25 cellular contexts compared by ENCODE assay signal in the genomic region with DNA sequence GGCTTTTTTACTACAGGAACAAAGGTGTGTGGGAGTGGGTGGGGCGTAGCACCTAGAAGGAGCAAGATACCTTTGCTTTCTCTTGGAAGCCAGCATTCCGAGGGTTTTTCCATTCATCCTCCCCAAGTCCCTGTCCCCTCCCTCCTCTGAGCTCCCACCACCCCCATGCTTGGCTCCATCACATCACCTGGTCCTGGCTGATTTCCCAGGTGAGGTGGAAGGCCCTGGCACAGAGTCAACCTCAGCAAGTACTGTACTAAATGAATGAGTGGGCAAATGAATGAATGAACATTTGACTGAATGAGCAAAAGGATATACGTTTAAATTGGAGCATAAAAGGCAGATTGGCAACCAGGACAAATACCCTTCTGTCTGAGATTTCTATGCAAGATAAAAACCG. TPM values are rescaled to one million over a fixed set of nuclear protein-coding genes. Genes with fewer than 3 reads are reported as not detected.
"Had no signal": no experiment of that assay in that cellular context is flagged by ENCODE, and none has a peak within 500 bp of the region (broad histone marks: within the 10 kb centered on the region; RNA-seq: fewer than 3 reads in every experiment).

No MANE protein-coding gene starts in this region.

- H3K27me3 ChIP-seq: dorsolateral prefrontal cortex, right atrium auricular region, tibial artery had no signal

- DNase-seq: activated CD4-positive, alpha-beta T cell treated with anti-CD3 and anti-CD28 coated beads for 4 hours; activated CD4-positive, alpha-beta T cell treated with anti-CD3 and anti-CD28 coated beads, Interleukin-2, amount 50 U/mL, for 4 hours; activated naive CD4-positive, alpha-beta T cell treated with Interleukin-2 at 50 U/mL for 16 hours; activated T-cell treated with anti-CD3 and anti-CD28 coated beads for 4 hours; activated T-cell treated with anti-CD3 and anti-CD28 coated beads, Interleukin-2, amount 50 U/mL, for 72 hours; anterior cingulate cortex; cerebellar nuclear complex; dorsolateral prefrontal cortex; effector memory CD8-positive, alpha-beta T cell; foreskin fibroblast; head of caudate nucleus; hippocampal formation; left cardiac atrium; left ventricle myocardium superior; mucosa of descending colon; stimulated activated CD4-positive, alpha-beta T cell treated with anti-CD3 and anti-CD28 coated beads, Interleukin-1b, Interleukin-23, amount 100 ng/mL, for 48 hours; stimulated activated CD4-positive, alpha-beta T cell treated with anti-CD3 and anti-CD28 coated beads, Interleukin-4, amount 100 ng/mL, for 4 hours; stimulated activated CD8-positive, alpha-beta memory T cell treated with anti-CD3 and anti-CD28 coated beads, Interleukin-4, amount 100 ng/mL, for 48 hours; stimulated activated naive CD8-positive, alpha-beta T cell treated with anti-CD3 and anti-CD28 coated beads, Interleukin-15, amount 100 ng/mL, for 72 hours; tibial artery had no signal

- H3K27ac ChIP-seq: coronary artery, dorsolateral prefrontal cortex, right atrium auricular region, tibial artery, VCaP had no signal

- H3K4me1 ChIP-seq: right atrium auricular region, tibial artery had no signal

- H3K4me3 ChIP-seq: coronary artery, dorsolateral prefrontal cortex, mucosa of descending colon, right atrium auricular region, smooth muscle cell, tibial artery had no signal

- H3K9me3 ChIP-seq: mucosa of descending colon, right atrium auricular region, tibial artery had no signal

RNA-seq across cellular contexts. Expression of gene DZIP1L, which starts 45.4 kb away (rescaled TPM):
- total RNA-seq: natural killer cell treated with Interleukin-12 subunit alpha and Interleukin-12 subunit beta and Interleukin-15 and Interleukin-18, amount 100 ng/mL, for 72 hours had no signal
